ENCODE assay signal across 16 cellular contexts in the genomic region with DNA sequence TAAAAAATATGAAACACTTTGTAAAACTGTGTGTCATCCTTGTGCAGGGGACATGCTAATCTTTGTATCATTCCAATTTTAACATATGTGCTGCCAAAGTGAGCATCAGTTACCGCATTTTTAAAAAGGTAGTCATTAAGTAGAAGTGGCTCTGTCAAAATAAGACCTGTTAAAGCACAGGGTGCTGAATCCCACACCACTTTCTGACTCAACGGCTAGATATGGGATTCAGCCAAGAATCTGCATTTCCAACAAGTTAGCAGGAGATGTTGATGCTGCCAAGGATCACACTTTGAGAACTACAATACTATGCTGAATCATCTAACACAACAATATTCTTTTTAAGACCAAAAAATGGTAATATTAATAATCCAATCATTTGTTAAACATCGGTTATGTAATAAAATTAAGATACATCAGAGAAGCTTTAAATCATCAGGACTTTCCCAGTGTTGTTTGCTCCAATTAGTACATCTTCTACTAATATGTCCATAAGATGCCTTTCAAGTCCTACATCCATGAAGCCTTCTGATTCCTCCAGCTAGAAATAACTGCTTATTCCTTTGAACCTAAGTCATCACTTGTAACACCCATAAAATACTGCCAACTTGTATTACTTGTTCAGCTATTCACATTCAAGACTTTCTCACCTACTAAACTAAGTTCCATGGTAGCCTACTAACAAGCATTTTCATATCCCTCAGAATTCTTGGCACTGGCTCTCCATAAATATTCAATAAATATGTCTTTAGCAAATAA.
DNase-seq lines count a peak whose midpoint lies in the region; ATAC-seq and TF ChIP-seq lines count a peak whose summit lies in the region.
"Had no signal": no experiment of that assay in that cellular context is flagged by ENCODE, and none has a peak within 500 bp of the region (broad histone marks: within the 10 kb centered on the region; RNA-seq: fewer than 3 reads in every experiment).

No MANE protein-coding gene starts in this region.

- peak overlapping the region; percentile 50 for H3K4me2 ChIP-seq in skeletal muscle satellite cell (ENCODE audit: low read length)

- H3K9me3 ChIP-seq in skeletal muscle satellite cell (replicated peaks; ENCODE audit: low read length), result peaks cover 3% of the 10 kb centered on the region
- H3K9me3 ChIP-seq: right lobe of liver, vagina had no signal

- H3K9me3 Mint-ChIP-seq in HFFc6, result peaks cover 28% of the 10 kb centered on the region

- H3K4me1 Mint-ChIP-seq in HFFc6 (ENCODE audit: low read depth), result peaks cover 39% of the 10 kb centered on the region

- H3K9ac ChIP-seq in skeletal muscle satellite cell (ENCODE audit: low read depth, low read length), result no peak overlapping the region

- H3K27ac Mint-ChIP-seq in HFFc6, result peak overlapping the region; percentile 44

- peak; percentile 57 for DNase-seq in HFFc6
- peak; percentile 86 for DNase-seq in astrocyte of the cerebellum (ENCODE audit: low read depth)
- no peak for DNase-seq in left cardiac atrium
- no peak for DNase-seq in HuH-7 (ENCODE audit: low spot score)
- DNase-seq in activated naive CD4-positive, alpha-beta T cell treated with Interleukin-2 at 50 U/mL for 16 hours, result no peak
- DNase-seq: central memory CD4-positive, alpha-beta T cell; DMS 273 treated with DMSO at 0.1 percent for 48 hours; hippocampal formation; midbrain; NCI-H1694 treated with DMSO at 0.1 percent for 48 hours; OCI-M1; right lobe of liver had no signal

- H3K4me1 ChIP-seq in skeletal muscle satellite cell (ENCODE audit: control insufficient read depth, insufficient read depth, low read length), result peaks cover 34% of the 10 kb centered on the region
- H3K4me1 ChIP-seq: right lobe of liver had no signal

- H3K4me3 Mint-ChIP-seq in HFFc6, result no peak overlapping the region

- ATAC-seq in left cardiac atrium, result peak; percentile 79 to 95
- ATAC-seq in GM18858 (IDR thresholded peaks at IDR 0.05; ENCODE audit: unreplicated experiment), result no peak
- no peak for ATAC-seq in GM18873 (IDR thresholded peaks at IDR 0.05; ENCODE audit: low FRiP score, unreplicated experiment)
- ATAC-seq: right lobe of liver had no signal

- in situ Hi-C loops in astrocyte of the cerebellum (cut with HindIII; ENCODE audit: low sequenced_read_pairs), result no loop called here

- intact Hi-C loops in left cardiac atrium (cut with DNase I), result loop anchor here in 1 of 2 donors (10.0 kb wide), 1 partner anchor 69 kb away; a partner anchor contains a TSS

- H3K27me3 ChIP-seq in skeletal muscle satellite cell (ENCODE audit: control insufficient read depth, insufficient read depth, low read length), result no peaks in the 10 kb centered on the region
- H3K27me3 ChIP-seq: right lobe of liver, vagina had no signal

- no peaks in the 10 kb centered on the region for H3K36me3 ChIP-seq in skeletal muscle satellite cell (ENCODE audit: insufficient read depth, low read length)
- H3K36me3 ChIP-seq: right lobe of liver, vagina had no signal

- peaks cover 36% of the 10 kb centered on the region for H3K36me3 Mint-ChIP-seq in HFFc6 (ENCODE audit: low read depth)

- H3K4me3 ChIP-seq in astrocyte of the cerebellum (ENCODE audit: low read depth, low read length) (no peak overlapping the region), skeletal muscle satellite cell (ENCODE audit: low read length) (no peak overlapping the region)
- H3K4me3 ChIP-seq: right lobe of liver, vagina had no signal

- no peaks in the 10 kb centered on the region for H3K27me3 Mint-ChIP-seq in HFFc6 (ENCODE audit: insufficient read depth)

- TF ChIP-seq CTCF in HFFc6 (IDR thresholded peaks at IDR 0.05), result no peak
- no peak for TF ChIP-seq CTCF in astrocyte of the cerebellum (IDR thresholded peaks at IDR 0.05; ENCODE audit: low read depth, low read length, missing control alignments)

Comparison
In these comparisons a context has a peak if more than half of its experiments do, and no peak if none do; other contexts are left out.
1. DNase-seq: peak in HFFc6 (single experiment) and astrocyte of the cerebellum (single experiment); none in left cardiac atrium (single experiment), HuH-7 (single experiment) and activated naive CD4-positive, alpha-beta T cell treated with Interleukin-2 at 50 U/mL for 16 hours (single experiment).
2. ATAC-seq: peak in left cardiac atrium (2 of 2); none in GM18858 (single experiment) and GM18873 (single experiment).